In genomic region chr2:74982581-74982980, GRCh38 we compare ENCODE assay signal across 1 cellular context.
TF ChIP-seq lines count a peak whose summit lies in the region.

No MANE protein-coding gene starts in this region.

TF ChIP-seq in HepG2, 621 proteins besides CTCF, POLR2A, EP300 and RAD21 (continued from another document):
- TF ChIP-seq GATAD1 (CRISPR knock-in tag; IDR thresholded peaks at IDR 0.05) (no peak), SMC3 (IDR thresholded peaks at IDR 0.05; ENCODE audit: low read length) (peak; percentile 51; the same call in 1 of the 2 replicates), TAF1 (CRISPR knock-in tag; IDR thresholded peaks at IDR 0.05) (no peak)
